1 cellular context compared by ENCODE assay signal in genomic region chr2:164514491-164514890, GRCh38.
TF ChIP-seq lines count a peak whose summit lies in the region.

No MANE protein-coding gene starts in this region.

TF ChIP-seq in HepG2, 621 proteins besides CTCF, POLR2A, EP300 and RAD21 (continued from another document and continues in another):
- TF ChIP-seq ZNF407 (CRISPR knock-in tag; IDR thresholded peaks at IDR 0.05; ENCODE audit: not compliant biosample characterization) (peak; percentile 33), ZNF512 (CRISPR knock-in tag; IDR thresholded peaks at IDR 0.05) (no peak), ZBTB46 (CRISPR knock-in tag; IDR thresholded peaks at IDR 0.05; ENCODE audit: borderline replicate concordance) (no peak), ZBTB34 (CRISPR knock-in tag; IDR thresholded peaks at IDR 0.05) (no peak), ZBTB8A (CRISPR knock-in tag; IDR thresholded peaks at IDR 0.05; ENCODE audit: borderline replicate concordance, low read depth) (no peak), RARA (CRISPR knock-in tag; IDR thresholded peaks at IDR 0.05) (peak; percentile 56), ZNF431 (CRISPR knock-in tag; IDR thresholded peaks at IDR 0.05; ENCODE audit: borderline replicate concordance, low read depth) (no peak), SNRNP70 (IDR thresholded peaks at IDR 0.05; ENCODE audit: low read depth, low read length) (no peak), ZBTB4 (CRISPR knock-in tag; IDR thresholded peaks at IDR 0.05; ENCODE audit: borderline replicate concordance) (no peak), ZNF230 (CRISPR knock-in tag; IDR thresholded peaks at IDR 0.05) (no peak), ZNF800 (CRISPR knock-in tag; IDR thresholded peaks at IDR 0.05) (no peak), SAFB2 (CRISPR knock-in tag; IDR thresholded peaks at IDR 0.05; ENCODE audit: borderline replicate concordance, low read depth) (no peak), ZNF512B (CRISPR knock-in tag; IDR thresholded peaks at IDR 0.05; ENCODE audit: borderline replicate concordance) (no peak), HOMEZ (CRISPR knock-in tag; IDR thresholded peaks at IDR 0.05; ENCODE audit: low read depth) (peak; percentile 34; the same call in 1 of the 2 replicates), ZNF562 (CRISPR knock-in tag; IDR thresholded peaks at IDR 0.05; ENCODE audit: borderline replicate concordance) (no peak), SALL1 (CRISPR knock-in tag; IDR thresholded peaks at IDR 0.05) (peak; percentile 43; the same call in 1 of the 2 replicates), PPARG (CRISPR knock-in tag; conservative IDR thresholded peaks at IDR 0.05) (peak; percentile 99), ZNF383 (CRISPR knock-in tag; IDR thresholded peaks at IDR 0.05; ENCODE audit: borderline replicate concordance) (no peak)
